In the genomic region with DNA sequence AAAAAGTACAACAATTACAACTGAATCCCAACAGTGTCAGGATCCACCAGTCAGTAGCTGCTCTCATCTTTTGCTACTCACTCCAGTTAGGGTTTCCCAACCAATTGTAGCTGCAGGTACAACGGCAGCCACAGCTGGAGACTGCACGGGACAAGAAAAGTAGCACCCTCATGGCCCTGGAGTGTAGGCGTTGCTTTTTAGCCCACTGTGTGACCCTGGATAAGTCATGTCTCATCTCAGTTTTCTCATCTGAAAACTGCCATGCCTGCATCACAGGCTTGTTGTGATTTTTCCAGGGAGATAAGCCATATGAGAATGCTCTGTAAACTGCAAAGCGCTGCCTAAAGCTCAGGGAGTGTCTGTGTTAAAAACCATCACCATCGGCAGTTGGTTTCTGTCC, we compare ENCODE assay signal across 4 cellular contexts.
"Had no signal": no experiment of that assay in that cellular context is flagged by ENCODE, and none has a peak within 500 bp of the region (broad histone marks: within the 10 kb centered on the region; RNA-seq: fewer than 3 reads in every experiment).

No MANE protein-coding gene starts in this region.

- DNase-seq: H9, HCEC 1CT had no signal

- H3K27ac Mint-ChIP-seq: IgD-negative memory B cell had no signal

- H3K9me3 Mint-ChIP-seq: GM23338, H9 had no signal

- H3K4me3 ChIP-seq: GM23338 had no signal

- H3K4me3 Mint-ChIP-seq: GM23338, H9, IgD-negative memory B cell had no signal

- H3K36me3 Mint-ChIP-seq: IgD-negative memory B cell had no signal
